Comparison of ENCODE assay signal across 8 cellular contexts in genomic region chr6:37819802-37820712, GRCh38. TPM values are rescaled to one million over a fixed set of nuclear protein-coding genes. Genes with fewer than 3 reads are reported as not detected.
A peak's percentile ranks its signal among the peaks of the same experiment; 100 is the strongest.
DNase-seq lines count a peak whose midpoint lies in the region; ATAC-seq and TF ChIP-seq lines count a peak whose summit lies in the region.

No MANE protein-coding gene starts in this region.

- no peak for TF ChIP-seq POLR2A in Peyer's patch (IDR thresholded peaks at IDR 0.05)

- H3K36me3 Mint-ChIP-seq in nephron progenitor cell (ENCODE audit: low read depth): no peaks in the 10 kb centered on the region

- H3K27ac ChIP-seq in Peyer's patch: peak overlapping the region; percentile 94 to 99 (median 96)
- peak overlapping the region; percentile 90 for H3K27ac ChIP-seq in subcutaneous abdominal adipose tissue (ENCODE audit: low read depth, low read length)

- no peaks in the 10 kb centered on the region for H3K9me3 Mint-ChIP-seq in nephron progenitor cell

- peak overlapping the region; percentile 76 to 93 (median 91) for H3K4me3 ChIP-seq in Peyer's patch
- H3K4me3 ChIP-seq in fibroblast of villous mesenchyme (ENCODE audit: low read depth, low read length): peak overlapping the region; percentile 86
- H3K4me3 ChIP-seq in subcutaneous abdominal adipose tissue (ENCODE audit: low read depth in 1 of 5, low read length in 5 of 5): peak overlapping the region; percentile 43 to 93 (median 89)

- TF ChIP-seq CTCF in Peyer's patch (IDR thresholded peaks at IDR 0.05) (no peak), fibroblast of villous mesenchyme (IDR thresholded peaks at IDR 0.05; ENCODE audit: insufficient read depth, low read depth, low read length) (no peak), nephron progenitor cell (IDR thresholded peaks at IDR 0.05) (no peak)

- no peak for ATAC-seq in HG02678 (IDR thresholded peaks at IDR 0.05; ENCODE audit: unreplicated experiment)

- DNase-seq in AML-193 (lab: John Stamatoyannopoulos, UW): peak; percentile 71 to 77
- peak; percentile 76 for DNase-seq in HCEC 1CT
- DNase-seq in Peyer's patch: peak; percentile 39 to 65 (median 63)
- peak; percentile 33 for DNase-seq in activated T-helper 9 cell treated with anti-CD3 and anti-CD28 coated beads, Interleukin-2, amount 50 U/mL, for 16 hours (ENCODE audit: low read depth)
- DNase-seq in fibroblast of villous mesenchyme (ENCODE audit: low read depth): peak; percentile 78
- no peak for DNase-seq in nephron progenitor cell

- peaks cover 18% of the 10 kb centered on the region for H3K27me3 Mint-ChIP-seq in nephron progenitor cell (ENCODE audit: low read depth, poor library complexity)

- peaks cover 0 to 40% (median 11%) of the 10 kb centered on the region in 4 donors for H3K4me1 ChIP-seq in Peyer's patch
- H3K4me1 ChIP-seq in subcutaneous abdominal adipose tissue (ENCODE audit: control insufficient read depth in 5 of 5, insufficient read depth in 5 of 5, low read length in 5 of 5): peaks cover 2 to 42% (median 38%) of the 10 kb centered on the region in 5 donors

- H3K36me3 ChIP-seq in Peyer's patch (no peaks in the 10 kb centered on the region), subcutaneous abdominal adipose tissue (ENCODE audit: control insufficient read depth in 5 of 5, insufficient read depth in 5 of 5, low read length in 5 of 5) (no peaks in the 10 kb centered on the region)

- H3K27me3 ChIP-seq in Peyer's patch (no peaks in the 10 kb centered on the region), subcutaneous abdominal adipose tissue (ENCODE audit: control insufficient read depth in 5 of 5, insufficient read depth in 4 of 5, low read length in 5 of 5) (no peaks in the 10 kb centered on the region)

- no peaks in the 10 kb centered on the region for H3K9me3 ChIP-seq in Peyer's patch
- H3K9me3 ChIP-seq in subcutaneous abdominal adipose tissue (ENCODE audit: control insufficient read depth in 5 of 5, low read length in 5 of 5): no peaks in the 10 kb centered on the region

- H3K4me3 Mint-ChIP-seq in nephron progenitor cell: peak overlapping the region; percentile 98

- H3K27ac Mint-ChIP-seq in nephron progenitor cell: peak overlapping the region; percentile 81

- peak overlapping the region; percentile 60 to 78 (median 77) for H3K9ac ChIP-seq in subcutaneous abdominal adipose tissue (ENCODE audit: low read length in 5 of 5)

- H3K4me1 Mint-ChIP-seq in nephron progenitor cell: peaks cover 54% of the 10 kb centered on the region

RNA-seq across cellular contexts. Expression of gene ZFAND3, which starts 0.5 kb away (rescaled TPM):
- total RNA-seq in Peyer's patch (10 to 100 TPM; 30.5 to 57.4 (median 53.3) TPM), fibroblast of villous mesenchyme (17.7 and 20.3 TPM in 2 replicates)
